9 cellular contexts compared by ENCODE assay signal in the genomic region with DNA sequence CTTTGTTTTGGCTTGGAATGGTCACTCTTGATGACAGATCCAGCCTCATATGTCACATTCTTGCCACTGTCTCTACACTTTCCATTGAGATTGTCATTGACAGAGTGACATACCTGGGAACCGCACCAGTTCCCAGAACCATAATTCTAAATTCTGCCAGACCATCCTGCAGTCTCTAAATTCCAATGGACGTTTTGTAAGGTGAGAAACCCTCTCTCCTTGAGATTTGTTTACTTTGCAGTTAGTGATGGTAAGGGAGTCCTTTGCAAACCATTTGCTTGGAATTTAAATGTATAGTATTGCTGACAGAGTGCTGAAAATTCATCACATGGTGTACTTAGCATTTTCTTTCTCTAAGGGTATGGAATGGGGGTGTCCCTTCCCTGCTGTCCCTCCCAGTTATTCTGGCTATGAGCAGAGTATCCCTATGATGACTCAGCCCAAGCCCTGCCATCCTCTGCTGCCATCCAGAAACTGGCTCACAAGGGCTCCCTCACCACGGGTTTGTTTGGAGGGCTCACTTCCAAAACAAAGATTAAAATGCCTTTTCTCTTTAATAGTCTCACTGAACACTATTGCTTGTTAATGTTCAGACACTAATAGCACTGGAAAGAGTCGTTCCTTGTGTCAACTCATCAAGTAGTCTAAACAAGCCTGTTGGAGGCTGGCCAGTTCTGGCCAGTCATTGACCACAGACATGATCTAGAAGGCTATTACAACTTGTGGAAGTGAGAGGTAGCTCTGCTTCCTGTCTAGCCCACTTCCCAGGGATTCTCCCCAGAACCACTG.
A peak's percentile ranks its signal among the peaks of the same experiment; 100 is the strongest.
DNase-seq lines count a peak whose midpoint lies in the region; ATAC-seq and TF ChIP-seq lines count a peak whose summit lies in the region.
"Had no signal": no experiment of that assay in that cellular context is flagged by ENCODE, and none has a peak within 500 bp of the region (broad histone marks: within the 10 kb centered on the region; RNA-seq: fewer than 3 reads in every experiment).

No MANE protein-coding gene starts in this region.

- no peaks in the 10 kb centered on the region for H3K27me3 Mint-ChIP-seq in effector memory CD8-positive, alpha-beta T cell

- peak overlapping the region; percentile 28; the same call in 1 of the 2 replicates for H3K23ac ChIP-seq in IMR-90 (ENCODE audit: low read depth, low read length)

- TF ChIP-seq RAD21 in IMR-90 (IDR thresholded peaks at IDR 0.05; ENCODE audit: low read length): peak; percentile 22

- peak overlapping the region; percentile 4; the same call in 1 of the 2 replicates for H2BK20ac ChIP-seq in IMR-90 (ENCODE audit: low read depth, low read length)

- H3K56ac ChIP-seq in IMR-90 (ENCODE audit: extremely low read depth, insufficient read depth, low read length): no peak overlapping the region

- H3K4me2 ChIP-seq in IMR-90 (ENCODE audit: low read depth, low read length): peak overlapping the region; percentile 61
- peak overlapping the region; percentile 54 for H3K4me2 ChIP-seq in mammary epithelial cell (ENCODE audit: insufficient read depth, low read depth, low read length)

- H3K79me2 ChIP-seq in mammary epithelial cell (ENCODE audit: insufficient read depth, low read length): no peaks in the 10 kb centered on the region

- no peak overlapping the region for H3K27ac Mint-ChIP-seq in effector memory CD8-positive, alpha-beta T cell

- peak overlapping the region; percentile 51 for H2AK5ac ChIP-seq in IMR-90 (ENCODE audit: low read depth, low read length)

- no peak overlapping the region for H4K5ac ChIP-seq in IMR-90 (ENCODE audit: low read depth, low read length)

- WGBS in IMR-90 (ENCODE audit: extremely low coverage in 2 of 2, insufficient read length in 1 of 2), 2 experiments: 0% methylated on average over 2 of the region's 4 CpGs; no CpG with 5 or more reads in 1 of the 2 experiments
- 25% methylated on average over 4 of the region's 4 CpGs for WGBS in mammary epithelial cell (ENCODE audit: low coverage, missing lambda C conversion rate)

- peak overlapping the region; percentile 24; the same call in 1 of the 3 replicates for H2BK15ac ChIP-seq in IMR-90 (ENCODE audit: low read depth, low read length)

- no peaks in the 10 kb centered on the region for H4K20me1 ChIP-seq in IMR-90 (ENCODE audit: insufficient read depth, low read length)
- no peaks in the 10 kb centered on the region for H4K20me1 ChIP-seq in mammary epithelial cell (ENCODE audit: insufficient read depth, low read length)

- H3K36me3 ChIP-seq in IMR-90 (ENCODE audit: control insufficient read depth, insufficient read depth, low read length) (no peaks in the 10 kb centered on the region), mammary epithelial cell (ENCODE audit: insufficient read depth, low read length) (no peaks in the 10 kb centered on the region)

- H3K4ac ChIP-seq in IMR-90 (ENCODE audit: low read depth, low read length): peak overlapping the region; percentile 12; the same call in 1 of the 2 replicates

- no peaks in the 10 kb centered on the region for H3K27me3 ChIP-seq in IMR-90 (ENCODE audit: control insufficient read depth, insufficient read depth, low read length)
- no peaks in the 10 kb centered on the region for H3K27me3 ChIP-seq in mammary epithelial cell (ENCODE audit: insufficient read depth, low read length)

- no peaks in the 10 kb centered on the region for H3K36me3 Mint-ChIP-seq in effector memory CD8-positive, alpha-beta T cell (ENCODE audit: insufficient read depth)

- no peak overlapping the region for H3K18ac ChIP-seq in IMR-90 (ENCODE audit: low read depth, low read length)

- no peak overlapping the region for H2BK5ac ChIP-seq in IMR-90 (ENCODE audit: low read depth, low read length, poor library complexity, severe bottlenecking)

- 0 out of 4 replicates have a peak overlapping the region, but pooled peaks of 1 of the 2 experiments have one; percentile 25 for H4K8ac ChIP-seq in IMR-90 (ENCODE audit: low read depth in 2 of 2, low read length in 2 of 2)

- CTCF ChIA-PET in IMR-90 (lab: Yijun Ruan, JAX): no interaction called here
- CTCF ChIA-PET in mammary epithelial cell (lab: Charles Lee; ENCODE audit: low non-redundant PET): interaction anchor here (0.6 kb wide), 3 partner anchors 37 to 92 kb away, joined by 3 to 12 read pairs (median 4); no protein-coding TSS in a partner anchor

- TF ChIP-seq CTCF in AG09309 (IDR thresholded peaks at IDR 0.05; ENCODE audit: control insufficient read depth, insufficient read depth, low read depth, low read length, missing control alignments) (no peak), IMR-90 (conservative IDR thresholded peaks at IDR 0.05; ENCODE audit: low read depth, low read length) (no peak), mammary epithelial cell (conservative IDR thresholded peaks at IDR 0.05 in 1 of 2, IDR thresholded peaks at IDR 0.05 in 1 of 2; ENCODE audit: extremely low read depth in 1 of 2, insufficient read depth in 1 of 2, low read depth in 1 of 2, low read length in 2 of 2) (no peak)

- no peak overlapping the region for H3K27ac ChIP-seq in IMR-90 (ENCODE audit: insufficient read depth, low read length)
- peak overlapping the region; percentile 67 for H3K27ac ChIP-seq in mammary epithelial cell (ENCODE audit: insufficient read depth, low read depth, low read length)

- H3K9me3 Mint-ChIP-seq in effector memory CD8-positive, alpha-beta T cell: no peaks in the 10 kb centered on the region

- H2AFZ ChIP-seq in IMR-90 (replicated peaks; ENCODE audit: low read length, poor library complexity) (no peak overlapping the region), mammary epithelial cell (ENCODE audit: low read depth, low read length) (no peak overlapping the region)

- BruUV-seq in IMR-90 (replicated peaks; lab: Mats Ljungman, UMichigan): no TSS peak
- TSS peak; percentile 79 for BruUV-seq in mammary epithelial cell (replicated peaks; lab: Mats Ljungman, UMichigan)

- H3K9ac ChIP-seq in IMR-90 (ENCODE audit: low read depth, low read length) (no peak overlapping the region), mammary epithelial cell (ENCODE audit: insufficient read depth, low read length) (peak overlapping the region; percentile 0)

- POLR2A ChIA-PET in IMR-90 (lab: Charles Lee; ENCODE audit: unreplicated experiment): interaction anchor here (0.7 kb wide), 1 partner anchor 46 kb away, joined by 3 read pairs; no protein-coding TSS in a partner anchor

- ATAC-seq in IMR-90 (ENCODE audit: low read depth) (peak; percentile 87), HG03442 (IDR thresholded peaks at IDR 0.05; ENCODE audit: unreplicated experiment) (no peak)
- ATAC-seq in effector memory CD8-positive, alpha-beta T cell (replicated peaks): no peak

- 0 out of 2 replicates have a peak overlapping the region, but pooled peaks have one; percentile 10 for H3K14ac ChIP-seq in IMR-90 (replicated peaks; ENCODE audit: low read depth, low read length)

- H4K91ac ChIP-seq in IMR-90 (ENCODE audit: insufficient read depth, low read depth, low read length): no peak overlapping the region

- intact Hi-C loops in IMR-90 (cut with micrococcal nuclease) (no loop called here), mammary epithelial cell (cut with micrococcal nuclease) (loop anchor here (2.0 to 5.0 kb wide), 6 partner anchors 60 to 388 kb away; a partner anchor contains a TSS)

- dilution Hi-C loops in IMR-90 (cut with HindIII; ENCODE audit: low sequenced_read_pairs, unreplicated experiment) (no loop called here), mammary epithelial cell (cut with HindIII; ENCODE audit: low sequenced_read_pairs) (no loop called here)

- H3K4me3 Mint-ChIP-seq in effector memory CD8-positive, alpha-beta T cell: no peak overlapping the region

- peak; percentile 33; the same call in 1 of the 2 replicates for TF ChIP-seq POLR2A in IMR-90 (IDR thresholded peaks at IDR 0.05; ENCODE audit: low read depth, low read length)

- DNase-seq in AG09309 (ENCODE audit: low read depth): peak; percentile 91
- DNase-seq in IMR-90: peak; percentile 99
- DNase-seq in mammary epithelial cell: peak; percentile 98
- peak; percentile 21 for DNase-seq in medulla oblongata (ENCODE audit: extremely low spot score)
- DNase-seq in effector memory CD8-positive, alpha-beta T cell: no peak
- DNase-seq in activated effector memory CD4-positive, alpha-beta T cell treated with Interleukin-2 at 50 U/mL for 16 hours: no peak
- DNase-seq in retina: no peak
- DNase-seq: activated gamma-delta T cell had no signal

- H3K9me3 ChIP-seq in IMR-90 (ENCODE audit: control insufficient read depth, insufficient read depth, low read length) (no peaks in the 10 kb centered on the region), mammary epithelial cell (replicated peaks; ENCODE audit: insufficient read depth, low read length) (no peaks in the 10 kb centered on the region)

- H3K4me1 ChIP-seq in IMR-90 (ENCODE audit: control insufficient read depth, insufficient read depth, low read length) (peaks cover 7% of the 10 kb centered on the region; the same call in 1 of the 2 replicates), mammary epithelial cell (ENCODE audit: insufficient read depth, low read length) (peaks cover 28% of the 10 kb centered on the region)

- H3K79me1 ChIP-seq in IMR-90 (ENCODE audit: low read depth in 1 of 2, low read length in 2 of 2): peaks cover 0 to 2% of the 10 kb centered on the region in 2 experiments; a peak in 1 of 4 replicates

- in situ Hi-C loops in IMR-90 (cut with MboI; ENCODE audit: low sequenced_read_pairs): loop anchor here (25.0 kb wide), 1 partner anchor 383 kb away; no protein-coding TSS in a partner anchor
- in situ Hi-C loops in mammary epithelial cell (cut with MboI; ENCODE audit: low sequenced_read_pairs in 2 of 2): loop anchor here in 1 of 2 donors (25.0 kb wide), 1 partner anchor 383 kb away; no protein-coding TSS in a partner anchor

- H2BK120ac ChIP-seq in IMR-90 (ENCODE audit: low read depth, low read length): peak overlapping the region; percentile 60

- H3K9me1 ChIP-seq in IMR-90 (ENCODE audit: insufficient read depth, low read length): peaks cover 3% of the 10 kb centered on the region

- H2AK9ac ChIP-seq in IMR-90 (replicated peaks; ENCODE audit: low read depth, low read length, poor library complexity): no peak overlapping the region

- H3K4me3 ChIP-seq in AG09309 (ENCODE audit: control insufficient read depth, low read depth, low read length) (no peak overlapping the region), IMR-90 (ENCODE audit: insufficient read depth, low read depth, low read length) (no peak overlapping the region), mammary epithelial cell (replicated peaks in 1 of 3; ENCODE audit: insufficient read depth in 1 of 3, low read depth in 2 of 3, low read length in 3 of 3) (no peak overlapping the region)

- H3K4me1 Mint-ChIP-seq in effector memory CD8-positive, alpha-beta T cell (ENCODE audit: low read depth in 2 of 2): no peaks in the 10 kb centered on the region

TF ChIP-seq in IMR-90, 13 proteins besides CTCF, POLR2A, EP300 and RAD21 (continues in another document):
- TF ChIP-seq MXI1 (IDR thresholded peaks at IDR 0.05; ENCODE audit: borderline replicate concordance, low read depth, low read length): no peak
- peak; percentile 55 for TF ChIP-seq MAFK (IDR thresholded peaks at IDR 0.05; ENCODE audit: low read depth, low read length)

Comparison
In these comparisons a context has a peak if more than half of its experiments do, and no peak if none do; other contexts are left out.
1. DNase-seq: peak in AG09309 (single experiment), IMR-90 (single experiment), mammary epithelial cell (single experiment) and medulla oblongata (single experiment); none in effector memory CD8-positive, alpha-beta T cell (0 of 3), activated effector memory CD4-positive, alpha-beta T cell treated with Interleukin-2 at 50 U/mL for 16 hours (single experiment) and retina (single experiment).